23 cellular contexts compared by ENCODE assay signal in the genomic region with DNA sequence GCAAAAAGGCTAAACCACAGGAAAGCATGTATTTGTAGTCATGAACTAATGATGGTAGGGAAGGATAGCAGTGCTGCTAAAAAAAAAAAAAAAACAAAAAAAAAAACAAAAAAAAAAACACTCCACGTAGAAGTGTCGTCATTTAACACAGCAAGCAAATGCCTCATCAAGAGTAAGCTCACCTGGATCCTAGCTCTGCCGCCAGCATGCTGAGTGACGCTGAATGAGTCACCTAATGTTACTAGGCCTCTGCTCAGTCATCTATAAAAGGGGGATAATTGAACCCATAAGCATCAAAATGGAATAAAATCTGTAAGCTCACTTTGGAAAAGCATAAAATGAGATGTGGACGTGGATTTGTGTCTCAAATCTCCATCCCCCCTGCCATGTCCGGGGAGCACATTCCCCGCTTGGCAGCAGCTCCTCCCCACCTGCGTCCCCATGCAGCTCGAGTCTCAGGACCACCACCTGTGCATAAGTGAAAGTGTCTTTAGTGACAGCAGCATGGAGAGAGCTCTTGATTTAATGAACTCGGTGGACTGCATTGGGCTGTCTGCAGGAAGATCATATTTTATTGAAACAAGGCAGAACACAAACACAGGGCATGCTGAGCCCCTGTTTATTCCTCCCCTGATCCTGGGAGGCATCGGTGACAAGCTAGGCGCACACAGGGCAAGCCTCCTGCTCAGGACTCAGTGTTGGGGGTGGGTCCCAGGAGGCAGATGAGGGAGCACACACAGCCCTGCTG.
DNase-seq lines count a peak whose midpoint lies in the region; ATAC-seq and TF ChIP-seq lines count a peak whose summit lies in the region.
"Had no signal": no experiment of that assay in that cellular context is flagged by ENCODE, and none has a peak within 500 bp of the region (broad histone marks: within the 10 kb centered on the region; RNA-seq: fewer than 3 reads in every experiment).

No MANE protein-coding gene starts in this region.

- no peaks in the 10 kb centered on the region for H3K9me3 ChIP-seq in sigmoid colon
- H3K9me3 ChIP-seq: SK-N-SH, uterus had no signal

- no peaks in the 10 kb centered on the region for H3K4me1 ChIP-seq in GM23338 (ENCODE audit: insufficient read depth)
- no peaks in the 10 kb centered on the region for H3K4me1 ChIP-seq in sigmoid colon
- H3K4me1 ChIP-seq: parathyroid adenoma, uterus had no signal

- H3K4me1 Mint-ChIP-seq in GM23338 = peaks cover 13% of the 10 kb centered on the region
- H3K4me1 Mint-ChIP-seq: CD4-positive, alpha-beta memory T cell; naive thymus-derived CD4-positive, alpha-beta T cell had no signal

- no peaks in the 10 kb centered on the region for H3K36me3 Mint-ChIP-seq in GM23338 (ENCODE audit: low read depth)
- H3K36me3 Mint-ChIP-seq: CD4-positive, alpha-beta memory T cell had no signal

- H3K79me2 ChIP-seq in GM23338 (replicated peaks; ENCODE audit: insufficient read depth) = no peaks in the 10 kb centered on the region
- H3K79me2 ChIP-seq: parathyroid adenoma had no signal

- no peak overlapping the region; the same call in 1 of the 2 replicates for H2AFZ ChIP-seq in GM23338
- H2AFZ ChIP-seq: parathyroid adenoma, PC-9 had no signal

- H3K4me2 ChIP-seq in GM23338 = no peak overlapping the region
- H3K4me2 ChIP-seq: PC-9, SK-N-SH had no signal

- no peak overlapping the region for H3K4me3 Mint-ChIP-seq in GM23338
- H3K4me3 Mint-ChIP-seq: CD4-positive, alpha-beta memory T cell; naive thymus-derived CD4-positive, alpha-beta T cell had no signal

- DNase-seq in GM23338 (ENCODE audit: low spot score) = no peak
- DNase-seq in NCI-H146 treated with DMSO at 0.1 percent for 48 hours (lab: John Stamatoyannopoulos, UW; ENCODE audit: unreplicated experiment) = peak; percentile 61
- peak; percentile 12 for DNase-seq in NCI-H748 treated with DMSO at 0.1 percent for 48 hours (lab: John Stamatoyannopoulos, UW)
- DNase-seq in head of caudate nucleus = peak in 24 of 42 donors; percentile 16 to 80 (median 48)
- DNase-seq in GM19238 (ENCODE audit: insufficient read length, low spot score) = no peak
- DNase-seq in activated CD4-positive, CD25-positive, alpha-beta regulatory T cell treated with anti-CD3 and anti-CD28 coated beads, Interleukin-2, amount 50 U/mL, for 72 hours = no peak
- no peak for DNase-seq in sigmoid colon
- DNase-seq: activated CD4-positive, alpha-beta T cell treated with anti-CD3 and anti-CD28 coated beads for 1 hour; activated effector memory CD4-positive, alpha-beta T cell treated with anti-CD3 and anti-CD28 coated beads, Interleukin-2, amount 50 U/mL, for 16 hours; amniotic stem cell; CD4-positive, alpha-beta memory T cell; central memory CD4-positive, alpha-beta T cell; naive thymus-derived CD4-positive, alpha-beta T cell; NCI-H526 treated with DMSO at 0.1 percent for 48 hours; PC-9; SK-N-SH; stimulated activated CD4-positive, alpha-beta T cell treated with anti-CD3 and anti-CD28 coated beads, Interleukin-4, amount 100 ng/mL, for 1 hour; T1000; uterus had no signal

- no peak for TF ChIP-seq CTCF in GM23338 (conservative IDR thresholded peaks at IDR 0.05; ENCODE audit: low read depth in 2 of 2)
- no peak for TF ChIP-seq CTCF in sigmoid colon (IDR thresholded peaks at IDR 0.05)

- no peak overlapping the region for H3K27ac Mint-ChIP-seq in GM23338
- H3K27ac Mint-ChIP-seq: CD4-positive, alpha-beta memory T cell; naive thymus-derived CD4-positive, alpha-beta T cell had no signal

- TF ChIP-seq POLR2A in sigmoid colon (IDR thresholded peaks at IDR 0.05) = no peak

- H3K27me3 ChIP-seq in GM23338 (ENCODE audit: insufficient read depth) = no peaks in the 10 kb centered on the region
- H3K27me3 ChIP-seq in sigmoid colon = no peaks in the 10 kb centered on the region
- H3K27me3 ChIP-seq: uterus had no signal

- intact Hi-C loops in head of caudate nucleus (cut with DNase I) (no loop called here), sigmoid colon (cut with DNase I) (no loop called here)

- H3K36me3 ChIP-seq in GM23338 (ENCODE audit: insufficient read depth) (no peaks in the 10 kb centered on the region), sigmoid colon (no peaks in the 10 kb centered on the region)
- H3K36me3 ChIP-seq: uterus had no signal

- 77 to 80% methylated on average over 12 of the region's 12 CpGs for WGBS in sigmoid colon, 2 donors

- H3K9me2 ChIP-seq in GM23338 (ENCODE audit: insufficient read depth) = 0 out of 2 replicates have a peak, but pooled peaks cover 6% of the 10 kb centered on the region
- H3K9me2 ChIP-seq: SK-N-SH had no signal

- peaks cover under 1% of the 10 kb centered on the region; the same call in 1 of the 3 replicates for H3K9me3 Mint-ChIP-seq in GM23338

- peaks cover 5% of the 10 kb centered on the region for H3K27me3 Mint-ChIP-seq in GM23338 (ENCODE audit: insufficient read depth, low read depth, poor library complexity)

- H3K4me3 ChIP-seq in GM23338 (no peak overlapping the region), sigmoid colon (no peak overlapping the region)
- H3K4me3 ChIP-seq: PC-9, skin epidermis, uterus had no signal

- no peaks in the 10 kb centered on the region for H4K20me1 ChIP-seq in GM23338 (replicated peaks; ENCODE audit: insufficient read depth)

- H3K27ac ChIP-seq in GM23338 (ENCODE audit: low read depth) (no peak overlapping the region), sigmoid colon (no peak overlapping the region)
- H3K27ac ChIP-seq: HL-60, parathyroid adenoma, PC-9, skin epidermis, uterus had no signal

- no peaks in the 10 kb centered on the region for H3F3A ChIP-seq in GM23338 (replicated peaks; ENCODE audit: low read depth)

- ATAC-seq in GM23338 = peak; percentile 32; the same call in 2 of the 3 replicates
- ATAC-seq in HG02571 (IDR thresholded peaks at IDR 0.05; ENCODE audit: unreplicated experiment) = no peak
- ATAC-seq: naive thymus-derived CD4-positive, alpha-beta T cell had no signal

- TF ChIP-seq EP300 in sigmoid colon (IDR thresholded peaks at IDR 0.05) = no peak

TF ChIP-seq in GM23338, 12 proteins besides CTCF, POLR2A, EP300 and RAD21 (continues in another document):
- TF ChIP-seq, protein P1, sequence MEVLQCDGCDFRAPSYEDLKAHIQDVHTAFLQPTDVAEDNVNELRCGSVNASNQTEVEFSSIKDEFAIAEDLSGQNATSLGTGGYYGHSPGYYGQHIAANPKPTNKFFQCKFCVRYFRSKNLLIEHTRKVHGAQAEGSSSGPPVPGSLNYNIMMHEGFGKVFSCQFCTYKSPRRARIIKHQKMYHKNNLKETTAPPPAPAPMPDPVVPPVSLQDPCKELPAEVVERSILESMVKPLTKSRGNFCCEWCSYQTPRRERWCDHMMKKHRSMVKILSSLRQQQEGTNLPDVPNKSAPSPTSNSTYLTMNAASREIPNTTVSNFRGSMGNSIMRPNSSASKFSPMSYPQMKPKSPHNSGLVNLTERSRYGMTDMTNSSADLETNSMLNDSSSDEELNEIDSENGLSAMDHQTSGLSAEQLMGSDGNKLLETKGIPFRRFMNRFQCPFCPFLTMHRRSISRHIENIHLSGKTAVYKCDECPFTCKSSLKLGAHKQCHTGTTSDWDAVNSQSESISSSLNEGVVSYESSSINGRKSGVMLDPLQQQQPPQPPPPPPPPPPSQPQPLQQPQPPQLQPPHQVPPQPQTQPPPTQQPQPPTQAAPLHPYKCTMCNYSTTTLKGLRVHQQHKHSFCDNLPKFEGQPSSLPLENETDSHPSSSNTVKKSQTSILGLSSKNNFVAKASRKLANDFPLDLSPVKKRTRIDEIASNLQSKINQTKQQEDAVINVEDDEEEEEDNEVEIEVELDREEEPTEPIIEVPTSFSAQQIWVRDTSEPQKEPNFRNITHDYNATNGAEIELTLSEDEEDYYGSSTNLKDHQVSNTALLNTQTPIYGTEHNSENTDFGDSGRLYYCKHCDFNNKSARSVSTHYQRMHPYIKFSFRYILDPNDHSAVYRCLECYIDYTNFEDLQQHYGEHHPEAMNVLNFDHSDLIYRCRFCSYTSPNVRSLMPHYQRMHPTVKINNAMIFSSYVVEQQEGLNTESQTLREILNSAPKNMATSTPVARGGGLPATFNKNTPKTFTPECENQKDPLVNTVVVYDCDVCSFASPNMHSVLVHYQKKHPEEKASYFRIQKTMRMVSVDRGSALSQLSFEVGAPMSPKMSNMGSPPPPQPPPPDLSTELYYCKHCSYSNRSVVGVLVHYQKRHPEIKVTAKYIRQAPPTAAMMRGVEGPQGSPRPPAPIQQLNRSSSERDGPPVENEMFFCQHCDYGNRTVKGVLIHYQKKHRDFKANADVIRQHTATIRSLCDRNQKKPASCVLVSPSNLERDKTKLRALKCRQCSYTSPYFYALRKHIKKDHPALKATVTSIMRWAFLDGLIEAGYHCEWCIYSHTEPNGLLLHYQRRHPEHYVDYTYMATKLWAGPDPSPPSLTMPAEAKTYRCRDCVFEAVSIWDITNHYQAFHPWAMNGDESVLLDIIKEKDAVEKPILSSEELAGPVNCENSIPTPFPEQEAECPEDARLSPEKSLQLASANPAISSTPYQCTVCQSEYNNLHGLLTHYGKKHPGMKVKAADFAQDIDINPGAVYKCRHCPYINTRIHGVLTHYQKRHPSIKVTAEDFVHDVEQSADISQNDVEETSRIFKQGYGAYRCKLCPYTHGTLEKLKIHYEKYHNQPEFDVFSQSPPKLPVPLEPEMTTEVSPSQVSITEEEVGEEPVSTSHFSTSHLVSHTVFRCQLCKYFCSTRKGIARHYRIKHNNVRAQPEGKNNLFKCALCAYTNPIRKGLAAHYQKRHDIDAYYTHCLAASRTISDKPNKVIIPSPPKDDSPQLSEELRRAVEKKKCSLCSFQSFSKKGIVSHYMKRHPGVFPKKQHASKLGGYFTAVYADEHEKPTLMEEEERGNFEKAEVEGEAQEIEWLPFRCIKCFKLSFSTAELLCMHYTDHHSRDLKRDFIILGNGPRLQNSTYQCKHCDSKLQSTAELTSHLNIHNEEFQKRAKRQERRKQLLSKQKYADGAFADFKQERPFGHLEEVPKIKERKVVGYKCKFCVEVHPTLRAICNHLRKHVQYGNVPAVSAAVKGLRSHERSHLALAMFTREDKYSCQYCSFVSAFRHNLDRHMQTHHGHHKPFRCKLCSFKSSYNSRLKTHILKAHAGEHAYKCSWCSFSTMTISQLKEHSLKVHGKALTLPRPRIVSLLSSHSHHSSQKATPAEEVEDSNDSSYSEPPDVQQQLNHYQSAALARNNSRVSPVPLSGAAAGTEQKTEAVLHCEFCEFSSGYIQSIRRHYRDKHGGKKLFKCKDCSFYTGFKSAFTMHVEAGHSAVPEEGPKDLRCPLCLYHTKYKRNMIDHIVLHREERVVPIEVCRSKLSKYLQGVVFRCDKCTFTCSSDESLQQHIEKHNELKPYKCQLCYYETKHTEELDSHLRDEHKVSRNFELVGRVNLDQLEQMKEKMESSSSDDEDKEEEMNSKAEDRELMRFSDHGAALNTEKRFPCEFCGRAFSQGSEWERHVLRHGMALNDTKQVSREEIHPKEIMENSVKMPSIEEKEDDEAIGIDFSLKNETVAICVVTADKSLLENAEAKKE (CRISPR knock-in tag; IDR thresholded peaks at IDR 0.05) = no peak

Comparison
In these comparisons a context has a peak if more than half of its experiments do, and no peak if none do; other contexts are left out.
1. DNase-seq: peak in NCI-H146 treated with DMSO at 0.1 percent for 48 hours (single experiment), NCI-H748 treated with DMSO at 0.1 percent for 48 hours (single experiment) and head of caudate nucleus (24 of 42); none in GM23338 (single experiment), GM19238 (single experiment), activated CD4-positive, CD25-positive, alpha-beta regulatory T cell treated with anti-CD3 and anti-CD28 coated beads, Interleukin-2, amount 50 U/mL, for 72 hours (single experiment) and sigmoid colon (single experiment).